28 cellular contexts compared by ENCODE assay signal in genomic region chr3:149421764-149422163, GRCh38. TPM values are rescaled to one million over a fixed set of nuclear protein-coding genes. Genes with fewer than 3 reads are reported as not detected.
"Had no signal": no experiment of that assay in that cellular context is flagged by ENCODE, and none has a peak within 500 bp of the region (broad histone marks: within the 10 kb centered on the region; RNA-seq: fewer than 3 reads in every experiment).

No MANE protein-coding gene starts in this region.

- H3K9me3 ChIP-seq: left lung, lower lobe of right lung, ovary, right atrium auricular region, right lobe of liver, testis, thyroid gland, transverse colon, upper lobe of left lung, vagina had no signal

- DNase-seq: hippocampal formation; immature natural killer cell; kidney; left colon; left lung; lower lobe of right lung; mammary epithelial cell; mesenchymal stem cell; naive B cell; ovary; right lobe of liver; stimulated activated CD4-positive, alpha-beta T cell treated with anti-CD3 and anti-CD28 coated beads, Interleukin-12 subunit alpha, Interleukin-12 subunit beta, amount 100 ng/mL, for 4 hours; stimulated activated CD4-positive, alpha-beta T cell treated with anti-CD3 and anti-CD28 coated beads, Interleukin-15, amount 100 ng/mL, for 24 hours; stimulated activated CD4-positive, alpha-beta T cell treated with anti-CD3 and anti-CD28 coated beads, Interleukin-4, amount 100 ng/mL, for 4 hours; stimulated activated CD8-positive, alpha-beta memory T cell treated with anti-CD3 and anti-CD28 coated beads, Interleukin-4, amount 100 ng/mL, for 48 hours; stimulated activated naive CD4-positive, alpha-beta T cell treated with Interleukin-2 at 50 U/mL for 16 hours; stimulated activated naive CD8-positive, alpha-beta T cell treated with anti-CD3 and anti-CD28 coated beads, Interleukin-15, amount 100 ng/mL, for 72 hours; testis; thyroid gland; transverse colon; upper lobe of left lung had no signal

- H3K4me1 ChIP-seq: right lobe of liver, testis, thyroid gland, transverse colon, vagina had no signal

- H3K36me3 ChIP-seq: left lung, lower lobe of right lung, ovary, right atrium auricular region, right lobe of liver, thyroid gland, transverse colon, upper lobe of left lung, vagina had no signal

- H3K27me3 ChIP-seq: left lung, ovary, right atrium auricular region, right lobe of liver, testis, thyroid gland, transverse colon, upper lobe of left lung, vagina had no signal

- H3K4me3 ChIP-seq: left lung, lower lobe of right lung, ovary, right atrium auricular region, right lobe of liver, skin epidermis, testis, thyroid gland, transverse colon, upper lobe of left lung, vagina had no signal

- H3K27ac ChIP-seq: left lung, lower lobe of right lung, ovary, right atrium auricular region, right lobe of liver, skin epidermis, testis, thyroid gland, transverse colon, upper lobe of left lung, vagina had no signal

RNA-seq across cellular contexts. Expression of gene TM4SF1, which starts 44.3 kb away (rescaled TPM):
- total RNA-seq: natural killer cell treated with Interleukin-12 subunit alpha and Interleukin-12 subunit beta and Interleukin-15 and Interleukin-18, amount 100 ng/mL, for 72 hours had no signal
- polyA plus RNA-seq: immature natural killer cell had no signal

RNA-seq across cellular contexts. Expression of gene TM4SF4, which starts 52.7 kb away (rescaled TPM):
- total RNA-seq: lower lobe of right lung; mammary epithelial cell; natural killer cell treated with Interleukin-12 subunit alpha and Interleukin-12 subunit beta and Interleukin-15 and Interleukin-18, amount 100 ng/mL, for 72 hours; pulmonary artery endothelial cell; right atrium auricular region; urinary bladder; vagina had no signal
- polyA plus RNA-seq: immature natural killer cell, mammary epithelial cell, neural cell had no signal
